28 cellular contexts compared by ENCODE assay signal in genomic region chr17:56583772-56584171, GRCh38. TPM values are rescaled to one million over a fixed set of nuclear protein-coding genes. Genes with fewer than 3 reads are reported as not detected.
"Had no signal": no experiment of that assay in that cellular context is flagged by ENCODE, and none has a peak within 500 bp of the region (broad histone marks: within the 10 kb centered on the region; RNA-seq: fewer than 3 reads in every experiment).

No MANE protein-coding gene starts in this region.

- H3K4me1 ChIP-seq: pancreas, prostate gland, right lobe of liver, suprapubic skin, testis, tibial artery, upper lobe of right lung, uterus had no signal

- H3K9me3 Mint-ChIP-seq: natural killer cell treated with Interleukin-12 subunit alpha and Interleukin-12 subunit beta and Interleukin-15 and Interleukin-18, amount 100 ng/mL, for 72 hours; stimulated activated memory B cell treated with anti-CD40 and anti-IgM and Interleukin-4, amounts not matched to agents 10 μg/mL and 1 μg/mL and 100 μg/mL, for 72 hours had no signal

- H3K27ac ChIP-seq: pancreas, prostate gland, right lobe of liver, sigmoid colon, suprapubic skin, testis, tibial artery, upper lobe of right lung, uterus had no signal

- H3K4me3 Mint-ChIP-seq: naive B cell; naive thymus-derived CD8-positive, alpha-beta T cell; natural killer cell treated with Interleukin-12 subunit alpha and Interleukin-12 subunit beta and Interleukin-15 and Interleukin-18, amount 100 ng/mL, for 72 hours; nephron progenitor cell; neural crest cell; stimulated activated memory B cell treated with anti-CD40 and anti-IgM and Interleukin-4, amounts not matched to agents 10 μg/mL and 1 μg/mL and 100 μg/mL, for 72 hours; stimulated activated naive CD8-positive, alpha-beta T cell treated with anti-CD3 and anti-CD28 coated beads, Interleukin-15, amount 100 ng/mL, for 72 hours; type B pancreatic cell had no signal

- H3K27ac Mint-ChIP-seq: naive B cell; naive thymus-derived CD8-positive, alpha-beta T cell; natural killer cell treated with Interleukin-12 subunit alpha and Interleukin-12 subunit beta and Interleukin-15 and Interleukin-18, amount 100 ng/mL, for 72 hours; nephron progenitor cell; stimulated activated memory B cell treated with anti-CD40 and anti-IgM and Interleukin-4, amounts not matched to agents 10 μg/mL and 1 μg/mL and 100 μg/mL, for 72 hours; stimulated activated naive CD8-positive, alpha-beta T cell treated with anti-CD3 and anti-CD28 coated beads, Interleukin-15, amount 100 ng/mL, for 72 hours; type B pancreatic cell had no signal

- H3K36me3 Mint-ChIP-seq: naive B cell; natural killer cell treated with Interleukin-12 subunit alpha and Interleukin-12 subunit beta and Interleukin-15 and Interleukin-18, amount 100 ng/mL, for 72 hours; stimulated activated memory B cell treated with anti-CD40 and anti-IgM and Interleukin-4, amounts not matched to agents 10 μg/mL and 1 μg/mL and 100 μg/mL, for 72 hours had no signal

- H3K4me1 Mint-ChIP-seq: naive thymus-derived CD8-positive, alpha-beta T cell; neural crest cell; stimulated activated memory B cell treated with anti-CD40 and anti-IgM and Interleukin-4, amounts not matched to agents 10 μg/mL and 1 μg/mL and 100 μg/mL, for 72 hours; stimulated activated naive CD8-positive, alpha-beta T cell treated with anti-CD3 and anti-CD28 coated beads, Interleukin-15, amount 100 ng/mL, for 72 hours had no signal

- H3K4me3 ChIP-seq: pancreas, prostate gland, right lobe of liver, sigmoid colon, suprapubic skin, testis, tibial artery, upper lobe of right lung, uterus had no signal

- DNase-seq: naive B cell; naive thymus-derived CD8-positive, alpha-beta T cell; nephron progenitor cell; occipital lobe; pancreas; retina; right cardiac atrium; right lobe of liver; sigmoid colon; small intestine; stimulated activated CD4-positive, alpha-beta T cell treated with anti-CD3 and anti-CD28 coated beads, Interleukin-15, amount 100 ng/mL, for 24 hours; stimulated activated CD4-positive, alpha-beta T cell treated with anti-CD3 and anti-CD28 coated beads, Interleukin-2, amount 100 ng/mL, for 24 hours; stimulated activated CD4-positive, alpha-beta T cell treated with anti-CD3 and anti-CD28 coated beads, Interleukin-2, amount 100 ng/mL, for 48 hours; stimulated activated CD4-positive, alpha-beta T cell treated with anti-CD3 and anti-CD28 coated beads, Interleukin-4, amount 100 ng/mL, for 24 hours; stimulated activated naive CD4-positive, alpha-beta T cell; stimulated activated naive CD8-positive, alpha-beta T cell treated with anti-CD3 and anti-CD28 coated beads, Interleukin-15, amount 100 ng/mL, for 72 hours; stimulated activated naive CD8-positive, alpha-beta T cell treated with anti-CD3 and anti-CD28 coated beads, Interleukin-15, Interleukin-2, amounts not matched to agents 100 U/mL and 50 U/mL, for 24 hours; substantia nigra; testis; tibial artery; upper lobe of right lung; uterus had no signal

- H3K36me3 ChIP-seq: pancreas, prostate gland, right lobe of liver, sigmoid colon, suprapubic skin, tibial artery, upper lobe of right lung, uterus had no signal

- H3K9me3 ChIP-seq: pancreas, prostate gland, right lobe of liver, sigmoid colon, suprapubic skin, testis, tibial artery, upper lobe of right lung, uterus had no signal

- ATAC-seq: naive thymus-derived CD8-positive, alpha-beta T cell; natural killer cell treated with Interleukin-12 subunit alpha and Interleukin-12 subunit beta and Interleukin-15 and Interleukin-18, amount 100 ng/mL, for 72 hours; pancreas; right cardiac atrium; right lobe of liver; stimulated activated memory B cell treated with anti-CD40 and anti-IgM and Interleukin-4, amounts not matched to agents 10 μg/mL and 1 μg/mL and 100 μg/mL, for 72 hours; stimulated activated naive CD8-positive, alpha-beta T cell treated with anti-CD3 and anti-CD28 coated beads, Interleukin-15, amount 100 ng/mL, for 72 hours; stimulated activated naive CD8-positive, alpha-beta T cell treated with anti-CD3 and anti-CD28 coated beads, Interleukin-15, Interleukin-2, amounts not matched to agents 100 U/mL and 50 U/mL, for 24 hours; upper lobe of right lung had no signal

- H3K27me3 ChIP-seq: pancreas, right lobe of liver, testis had no signal

- H3K27me3 Mint-ChIP-seq: stimulated activated naive CD8-positive, alpha-beta T cell treated with anti-CD3 and anti-CD28 coated beads, Interleukin-15, amount 100 ng/mL, for 72 hours had no signal

RNA-seq across cellular contexts. Expression of gene NOG, which starts 9.7 kb away (rescaled TPM):
- total RNA-seq: natural killer cell treated with Interleukin-12 subunit alpha and Interleukin-12 subunit beta and Interleukin-15 and Interleukin-18, amount 100 ng/mL, for 72 hours had no signal
